19 cellular contexts compared by ENCODE assay signal in genomic region chr16:52676951-52677350, GRCh38.
"Had no signal": no experiment of that assay in that cellular context is flagged by ENCODE, and none has a peak within 500 bp of the region (broad histone marks: within the 10 kb centered on the region; RNA-seq: fewer than 3 reads in every experiment).

No MANE protein-coding gene starts in this region.

- ATAC-seq: foreskin keratinocyte; natural killer cell treated with Interleukin-12 subunit alpha and Interleukin-12 subunit beta and Interleukin-15 and Interleukin-18, amount 100 ng/mL, for 72 hours; stimulated activated effector memory CD8-positive, alpha-beta T cell treated with anti-CD3 and anti-CD28 coated beads, Interleukin-12 subunit alpha, Interleukin-12 subunit beta, amount 100 ng/mL, for 72 hours; stimulated activated naive CD8-positive, alpha-beta T cell treated with anti-CD3 and anti-CD28 coated beads, Interleukin-15, Interleukin-2, amounts not matched to agents 100 U/mL and 50 U/mL, for 24 hours had no signal

- H3K9me3 ChIP-seq: right lobe of liver, suprapubic skin, thyroid gland, vagina had no signal

- H3K4me2 ChIP-seq: hepatocyte, neural progenitor cell had no signal

- H3K27ac ChIP-seq: epithelial cell of prostate, foreskin keratinocyte, hepatocyte, neural progenitor cell, ovary, right lobe of liver, suprapubic skin, thyroid gland, vagina had no signal

- H3K79me2 ChIP-seq: hepatocyte had no signal

- H3K4me3 ChIP-seq: hepatocyte, neural progenitor cell, ovary, right lobe of liver, suprapubic skin, thyroid gland, vagina had no signal

- H3K4me1 ChIP-seq: foreskin keratinocyte, neural progenitor cell, suprapubic skin, thyroid gland, vagina had no signal

- FAIRE-seq: endometrium had no signal

- H3K27me3 ChIP-seq: foreskin keratinocyte, hepatocyte, neural progenitor cell, ovary, right lobe of liver, suprapubic skin, thyroid gland, vagina had no signal

- H2AFZ ChIP-seq: hepatocyte, neural progenitor cell had no signal

- DNase-seq: effector memory CD4-positive, alpha-beta T cell; head of caudate nucleus; nucleus accumbens; ovary; retina; stimulated activated CD4-positive, alpha-beta T cell treated with anti-CD3 and anti-CD28 coated beads, Interleukin-4, amount 100 ng/mL, for 1 hour; stimulated activated CD8-positive, alpha-beta memory T cell treated with anti-CD3 and anti-CD28 coated beads, Interleukin-4, amount 100 ng/mL, for 48 hours; stimulated activated naive CD8-positive, alpha-beta T cell treated with anti-CD3 and anti-CD28 coated beads, Interleukin-15, Interleukin-2, amounts not matched to agents 100 U/mL and 50 U/mL, for 24 hours; thyroid gland had no signal

- H3K36me3 ChIP-seq: neural progenitor cell, ovary, right lobe of liver, suprapubic skin, thyroid gland, vagina had no signal

- H3K9ac ChIP-seq: neural progenitor cell had no signal
